In genomic region chr18:3151379-3152264, GRCh38 we compare ENCODE assay signal across 8 cellular contexts.
DNase-seq lines count a peak whose midpoint lies in the region; ATAC-seq and TF ChIP-seq lines count a peak whose summit lies in the region.

No MANE protein-coding gene starts in this region.

- H3K4me1 Mint-ChIP-seq in activated CD4-positive, alpha-beta T cell treated with anti-CD3 and anti-CD28 coated beads, Interleukin-2, amount 10 ng/mL, durations not matched to agents 7 days and 5 days: peaks cover 7% of the 10 kb centered on the region
- H3K4me1 Mint-ChIP-seq in type B pancreatic cell (ENCODE audit: unreplicated experiment): peaks cover 19% of the 10 kb centered on the region
- peaks cover 4% of the 10 kb centered on the region for H3K4me1 Mint-ChIP-seq in activated CD4-positive, alpha-beta T cell treated with anti-CD3 and anti-CD28 coated beads for 36 hours

- peak; percentile 90 for TF ChIP-seq CTCF in type B pancreatic cell (conservative IDR thresholded peaks at IDR 0.05)

- H3K27ac Mint-ChIP-seq in activated CD4-positive, alpha-beta T cell treated with anti-CD3 and anti-CD28 coated beads, Interleukin-2, amount 10 ng/mL, durations not matched to agents 7 days and 5 days: no peak overlapping the region
- no peak overlapping the region for H3K27ac Mint-ChIP-seq in type B pancreatic cell
- H3K27ac Mint-ChIP-seq in activated CD4-positive, alpha-beta T cell treated with anti-CD3 and anti-CD28 coated beads for 36 hours: no peak overlapping the region

- intact Hi-C loops in activated CD4-positive, alpha-beta T cell treated with anti-CD3 and anti-CD28 coated beads for 36 hours (cut with DNase I, micrococcal nuclease): loop anchor here (1.0 to 2.0 kb wide), 5 partner anchors 95 to 219 kb away; partner anchors contain the start of gene MYL12A (in 1 of the 2)

- no peak overlapping the region for H3K4me3 Mint-ChIP-seq in activated CD4-positive, alpha-beta T cell treated with anti-CD3 and anti-CD28 coated beads, Interleukin-2, amount 10 ng/mL, durations not matched to agents 7 days and 5 days
- H3K4me3 Mint-ChIP-seq in type B pancreatic cell: no peak overlapping the region
- no peak overlapping the region for H3K4me3 Mint-ChIP-seq in activated CD4-positive, alpha-beta T cell treated with anti-CD3 and anti-CD28 coated beads for 36 hours

- H3K27me3 Mint-ChIP-seq in activated CD4-positive, alpha-beta T cell treated with anti-CD3 and anti-CD28 coated beads, Interleukin-2, amount 10 ng/mL, durations not matched to agents 7 days and 5 days: peaks cover 7% of the 10 kb centered on the region
- peaks cover 3% of the 10 kb centered on the region for H3K27me3 Mint-ChIP-seq in type B pancreatic cell
- no peaks in the 10 kb centered on the region for H3K27me3 Mint-ChIP-seq in activated CD4-positive, alpha-beta T cell treated with anti-CD3 and anti-CD28 coated beads for 36 hours

- CTCF ChIA-PET in activated CD4-positive, alpha-beta T cell treated with anti-CD3 and anti-CD28 coated beads, Interleukin-2, amount 10 ng/mL, durations not matched to agents 7 days and 5 days (lab: Charles Lee): interaction anchor here (0.5 to 3.0 kb wide), 17 partner anchors 10 to 376 kb away, joined by 3 to 13 read pairs (median 3); no protein-coding TSS in a partner anchor
- CTCF ChIA-PET in activated CD4-positive, alpha-beta T cell treated with anti-CD3 and anti-CD28 coated beads for 36 hours (lab: Charles Lee): interaction anchor here (0.5 to 3.1 kb wide), 56 partner anchors 9 to 515 kb away, joined by 3 to 27 read pairs (median 4); partner anchors contain the start of genes LPIN2 and MYL12A

- H3K9me3 Mint-ChIP-seq in activated CD4-positive, alpha-beta T cell treated with anti-CD3 and anti-CD28 coated beads, Interleukin-2, amount 10 ng/mL, durations not matched to agents 7 days and 5 days: no peaks in the 10 kb centered on the region
- H3K9me3 Mint-ChIP-seq in type B pancreatic cell: no peaks in the 10 kb centered on the region
- H3K9me3 Mint-ChIP-seq in activated CD4-positive, alpha-beta T cell treated with anti-CD3 and anti-CD28 coated beads for 36 hours (ENCODE audit: low read depth): no peaks in the 10 kb centered on the region

- H3K36me3 Mint-ChIP-seq in activated CD4-positive, alpha-beta T cell treated with anti-CD3 and anti-CD28 coated beads, Interleukin-2, amount 10 ng/mL, durations not matched to agents 7 days and 5 days (ENCODE audit: low read depth): no peaks in the 10 kb centered on the region
- H3K36me3 Mint-ChIP-seq in type B pancreatic cell: no peaks in the 10 kb centered on the region
- no peaks in the 10 kb centered on the region for H3K36me3 Mint-ChIP-seq in activated CD4-positive, alpha-beta T cell treated with anti-CD3 and anti-CD28 coated beads for 36 hours (ENCODE audit: low read depth)

- POLR2A ChIA-PET in activated CD4-positive, alpha-beta T cell treated with anti-CD3 and anti-CD28 coated beads, Interleukin-2, amount 10 ng/mL, durations not matched to agents 7 days and 5 days (lab: Charles Lee): interaction anchor here (0.6 kb wide), 1 partner anchor 95 kb away, joined by 3 read pairs; no protein-coding TSS in a partner anchor
- POLR2A ChIA-PET in activated CD4-positive, alpha-beta T cell treated with anti-CD3 and anti-CD28 coated beads for 36 hours (lab: Charles Lee): no interaction called here

- ATAC-seq in activated CD4-positive, alpha-beta T cell treated with anti-CD3 and anti-CD28 coated beads for 36 hours: no peak
- no peak for ATAC-seq in HG02973 (IDR thresholded peaks at IDR 0.05; ENCODE audit: unreplicated experiment)

- DNase-seq in activated CD4-positive, alpha-beta T cell treated with anti-CD3 and anti-CD28 coated beads, Interleukin-2, amount 10 ng/mL, durations not matched to agents 7 days and 5 days: peak; percentile 8
- no peak for DNase-seq in activated CD4-positive, alpha-beta T cell treated with anti-CD3 and anti-CD28 coated beads for 48 hours
- peak; percentile 38 for DNase-seq in NCI-H1105 treated with DMSO at 0.1 percent for 48 hours (lab: John Stamatoyannopoulos, UW)
- peak; percentile 29 for DNase-seq in amniotic epithelial cell (ENCODE audit: low read depth)
- DNase-seq in iris pigment epithelial cell (ENCODE audit: low read depth): peak; percentile 48
- DNase-seq in type B pancreatic cell (ENCODE audit: extremely low spot score, unreplicated experiment): no peak
- no peak for DNase-seq in activated CD4-positive, alpha-beta T cell treated with anti-CD3 and anti-CD28 coated beads for 36 hours

Comparison
In these comparisons a context has a peak if more than half of its experiments do, and no peak if none do; other contexts are left out.
1. DNase-seq: peak in activated CD4-positive, alpha-beta T cell treated with anti-CD3 and anti-CD28 coated beads, Interleukin-2, amount 10 ng/mL, durations not matched to agents 7 days and 5 days (single experiment), NCI-H1105 treated with DMSO at 0.1 percent for 48 hours (single experiment), amniotic epithelial cell (single experiment) and iris pigment epithelial cell (single experiment); none in activated CD4-positive, alpha-beta T cell treated with anti-CD3 and anti-CD28 coated beads for 48 hours (single experiment), type B pancreatic cell (single experiment) and activated CD4-positive, alpha-beta T cell treated with anti-CD3 and anti-CD28 coated beads for 36 hours (single experiment).